Comparison of ENCODE assay signal across 20 cellular contexts in genomic region chr11:1041471-1041870, GRCh38. TPM values are rescaled to one million over a fixed set of nuclear protein-coding genes. Genes with fewer than 3 reads are reported as not detected.
DNase-seq lines count a peak whose midpoint lies in the region; ATAC-seq, FAIRE-seq and TF ChIP-seq lines count a peak whose summit lies in the region.
"Had no signal": no experiment of that assay in that cellular context is flagged by ENCODE, and none has a peak within 500 bp of the region (broad histone marks: within the 10 kb centered on the region; RNA-seq: fewer than 3 reads in every experiment).

No MANE protein-coding gene starts in this region.

- H3K36me3 ChIP-seq in heart left ventricle (no peaks in the 10 kb centered on the region), right atrium auricular region (no peaks in the 10 kb centered on the region), HepG2 (replicated peaks in 1 of 2; ENCODE audit: control insufficient read depth in 1 of 2, insufficient read depth in 2 of 2, low read length in 2 of 2) (no peaks in the 10 kb centered on the region), psoas muscle (ENCODE audit: insufficient read depth in 1 of 2, low read depth in 1 of 2) (no peaks in the 10 kb centered on the region), smooth muscle cell (ENCODE audit: low read depth) (no peaks in the 10 kb centered on the region)
- H3K36me3 ChIP-seq: SJCRH30 had no signal

- POLR2A ChIA-PET in HepG2 (lab: Yijun Ruan, JAX): no interaction called here

- H3K9ac ChIP-seq in HepG2 (ENCODE audit: insufficient read depth, low read depth, low read length) (no peak overlapping the region), smooth muscle cell (ENCODE audit: low read depth) (no peak overlapping the region)
- H3K9ac ChIP-seq: GM23248 had no signal

- intact Hi-C loops in heart left ventricle (cut with DNase I) (no loop called here), HepG2 (cut with micrococcal nuclease; ENCODE audit: unreplicated experiment) (no loop called here), psoas muscle (cut with DNase I) (no loop called here)

- no peak for FAIRE-seq in HepG2 (lab: Jason Lieb, UNC)
- FAIRE-seq: GM12891 had no signal

- TF ChIP-seq POLR2A in heart left ventricle (IDR thresholded peaks at IDR 0.05) (no peak), HepG2 (IDR thresholded peaks at IDR 0.05; ENCODE audit: insufficient read depth in 1 of 2, low read depth in 2 of 2, low read length in 2 of 2) (no peak)

- BruUV-seq in HepG2 (replicated peaks; lab: Mats Ljungman, UMichigan): no TSS peak

- H3F3A ChIP-seq in smooth muscle cell (ENCODE audit: low read depth): no peaks in the 10 kb centered on the region

- H3K4me2 ChIP-seq in HepG2 (ENCODE audit: low read depth, low read length) (no peak overlapping the region), smooth muscle cell (no peak overlapping the region)

- no peak overlapping the region for H2AFZ ChIP-seq in HepG2 (ENCODE audit: low read length)
- H2AFZ ChIP-seq in smooth muscle cell (ENCODE audit: low read depth): no peak overlapping the region
- H2AFZ ChIP-seq: GM23248 had no signal

- no peaks in the 10 kb centered on the region for H4K20me1 ChIP-seq in HepG2 (ENCODE audit: insufficient read depth, low read length)
- H4K20me1 ChIP-seq in smooth muscle cell (ENCODE audit: low read depth): no peaks in the 10 kb centered on the region

- TF ChIP-seq CTCF in heart left ventricle (IDR thresholded peaks at IDR 0.05) (no peak), right atrium auricular region (IDR thresholded peaks at IDR 0.05) (no peak), VCaP (conservative IDR thresholded peaks at IDR 0.05) (no peak), HepG2 (CRISPR knock-in tag; IDR thresholded peaks at IDR 0.05) (no peak), psoas muscle (IDR thresholded peaks at IDR 0.05) (no peak), smooth muscle cell (IDR thresholded peaks at IDR 0.05; ENCODE audit: borderline replicate concordance, insufficient read depth, poor library complexity, severe bottlenecking) (no peak)

- TF ChIP-seq EP300 in HepG2 (IDR thresholded peaks at IDR 0.05; ENCODE audit: low read depth in 2 of 2, low read length in 2 of 2) (no peak), HepG2 (CRISPR knock-in tag; IDR thresholded peaks at IDR 0.05; ENCODE audit: borderline replicate concordance) (no peak)

- H3K27me3 ChIP-seq in heart left ventricle: peaks cover 3 to 32% (median 14%) of the 10 kb centered on the region in 9 donors
- H3K27me3 ChIP-seq in right atrium auricular region: no peaks in the 10 kb centered on the region
- H3K27me3 ChIP-seq in HepG2 (ENCODE audit: control insufficient read depth in 1 of 2, insufficient read depth in 2 of 2, low read length in 2 of 2): peaks cover 16 to 84% of the 10 kb centered on the region in 2 experiments; a peak in 4 of 5 replicates
- peaks cover 0 to 2% (median 0%) of the 10 kb centered on the region in 3 donors for H3K27me3 ChIP-seq in psoas muscle (ENCODE audit: insufficient read depth in 3 of 3, low read length in 2 of 3)
- H3K27me3 ChIP-seq in smooth muscle cell (ENCODE audit: low read depth): peaks cover 3% of the 10 kb centered on the region

- in situ Hi-C loops in HepG2 (cut with HindIII; ENCODE audit: extremely low pct_ligation_motif_present, low pct_unique_long_range_greater_than_20kb): no loop called here

- ATAC-seq in heart left ventricle: no peak
- ATAC-seq in HepG2: peak; percentile 7; the same call in 2 of the 3 replicates
- no peak for ATAC-seq in psoas muscle
- no peak for ATAC-seq in GM21737 (IDR thresholded peaks at IDR 0.05; ENCODE audit: unreplicated experiment)
- no peak for ATAC-seq in HG03460 (IDR thresholded peaks at IDR 0.05; ENCODE audit: unreplicated experiment)

- WGBS in heart left ventricle, 4 donors: 62 to 81% (median 73%) methylated on average over 7 to 9 of the region's 9 CpGs
- WGBS in HepG2 (ENCODE audit: low lambda C conversion rate): no CpG with 5 or more reads among the region's 9 CpGs
- 74 to 85% (median 77%) methylated on average over 7 to 9 of the region's 9 CpGs for WGBS in psoas muscle, 3 donors
- WGBS in smooth muscle cell (ENCODE audit: low lambda C conversion rate): 97% methylated on average over 9 of the region's 9 CpGs

- TF ChIP-seq RAD21 in HepG2 (CRISPR knock-in tag; IDR thresholded peaks at IDR 0.05): no peak

- H3K4me3 ChIP-seq in heart left ventricle: no peak overlapping the region
- H3K4me3 ChIP-seq in right atrium auricular region: no peak overlapping the region
- no peak overlapping the region for H3K4me3 ChIP-seq in HepG2 (replicated peaks in 1 of 3; ENCODE audit: insufficient read depth in 1 of 3, low read depth in 2 of 3, low read length in 3 of 3)
- no peak overlapping the region for H3K4me3 ChIP-seq in psoas muscle
- H3K4me3 ChIP-seq in smooth muscle cell: no peak overlapping the region
- H3K4me3 ChIP-seq: GM23248, SJCRH30 had no signal

- H3K9me3 ChIP-seq in heart left ventricle: peaks cover 0 to 6% (median 0%) of the 10 kb centered on the region in 12 donors
- H3K9me3 ChIP-seq in right atrium auricular region: no peaks in the 10 kb centered on the region
- no peaks in the 10 kb centered on the region for H3K9me3 ChIP-seq in HepG2 (ENCODE audit: low read length)
- H3K9me3 ChIP-seq in psoas muscle: no peaks in the 10 kb centered on the region
- H3K9me3 ChIP-seq in smooth muscle cell (replicated peaks; ENCODE audit: low read depth): no peaks in the 10 kb centered on the region
- H3K9me3 ChIP-seq: SJCRH30 had no signal

- H3K4me1 ChIP-seq in heart left ventricle (peaks cover 0 to 4% (median 0%) of the 10 kb centered on the region in 12 donors), right atrium auricular region (peaks cover 0 to 7% of the 10 kb centered on the region in 2 donors), HepG2 (ENCODE audit: insufficient read depth, low read length) (peaks cover 9% of the 10 kb centered on the region), psoas muscle (no peaks in the 10 kb centered on the region), smooth muscle cell (ENCODE audit: low read depth) (no peaks in the 10 kb centered on the region)

- CTCF ChIA-PET in HepG2 (lab: Yijun Ruan, JAX; ENCODE audit: low intra/inter-chr PET ratio, low total read pairs): no interaction called here

- H3K79me2 ChIP-seq in HepG2 (ENCODE audit: insufficient read depth, low read length) (no peaks in the 10 kb centered on the region), smooth muscle cell (ENCODE audit: low read depth) (no peaks in the 10 kb centered on the region)

- DNase-seq in heart left ventricle: peak in 3 of 5 donors; percentile 5 to 49 (median 18)
- no peak for DNase-seq in right atrium auricular region (ENCODE audit: low spot score)
- DNase-seq in HepG2 (ENCODE audit: low spot score): no peak
- peak; percentile 5 to 42 for DNase-seq in psoas muscle
- DNase-seq in smooth muscle cell (lab: John Stamatoyannopoulos, UW; ENCODE audit: unreplicated experiment): no peak
- DNase-seq: DMS 273 treated with DMSO at 0.1 percent for 48 hours, GF-D8, GM23248, Karpas-422, NCI-H1105, NCI-H1694, NCI-H524, SJCRH30 had no signal

- H3K27ac ChIP-seq in heart left ventricle (no peak overlapping the region), right atrium auricular region (no peak overlapping the region), VCaP (peak overlapping the region; percentile 10; the same call in 1 of the 2 replicates), HepG2 (ENCODE audit: extremely low read length, insufficient read depth, low read length) (no peak overlapping the region), psoas muscle (no peak overlapping the region), smooth muscle cell (ENCODE audit: low read depth) (no peak overlapping the region)
- H3K27ac ChIP-seq: GM23248, SJCRH30 had no signal

RNA-seq across cellular contexts. Expression of gene MUC6, which starts 5.0 kb away (rescaled TPM):
- not detected for total RNA-seq in heart left ventricle
- polyA plus RNA-seq in heart left ventricle: under 1 TPM; 0.04 to 0.06 TPM
- not detected for total RNA-seq in right atrium auricular region
- total RNA-seq in HepG2 (2016; rRNA removed; fragmentation: Illumina TruSeq; extraction: Trizol): not detected in 2 replicates
- total RNA-seq in HepG2 (2016; cell fraction: cytosol; rRNA removed; fragmentation: Illumina TruSeq; extraction: Trizol; ENCODE audit: low read depth): not detected in 2 replicates
- total RNA-seq in HepG2 (2016; cell fraction: insoluble cytoplasmic fraction; rRNA removed; fragmentation: Illumina TruSeq; extraction: Trizol): not detected in 2 replicates
- not detected in 2 replicates for total RNA-seq in HepG2 (2016; cell fraction: membrane; rRNA removed; fragmentation: Illumina TruSeq; extraction: Trizol)
- total RNA-seq in HepG2 (2016; cell fraction: nucleus; rRNA removed; fragmentation: Illumina TruSeq; extraction: Trizol): not detected in 2 replicates
- polyA plus RNA-seq in HepG2 (2011; rRNA removed): not detected in 2 replicates
- polyA plus RNA-seq in HepG2 (2011; cell fraction: cytosol; rRNA removed): not detected in 2 replicates
- not detected in 2 replicates for polyA plus RNA-seq in HepG2 (2011; cell fraction: nucleus; rRNA removed)
- 0.03 and 0.08 TPM in 2 replicates for polyA plus RNA-seq in HepG2 (2012)
- polyA plus RNA-seq in HepG2 (2016; cell fraction: cytosol; fragmentation: Illumina TruSeq; extraction: Trizol; ENCODE audit: low read depth): not detected in 2 replicates
- not detected in 2 replicates for polyA plus RNA-seq in HepG2 (2016; cell fraction: insoluble cytoplasmic fraction; fragmentation: Illumina TruSeq; extraction: Trizol; ENCODE audit: low read depth)
- polyA plus RNA-seq in HepG2 (2016; cell fraction: membrane; fragmentation: Illumina TruSeq; extraction: Trizol; ENCODE audit: low read depth): not detected in 2 replicates
- not detected in 2 replicates for polyA plus RNA-seq in HepG2 (2016; cell fraction: nucleus; fragmentation: Illumina TruSeq; extraction: Trizol; ENCODE audit: insufficient read depth, low read depth)
- polyA minus RNA-seq in HepG2 (2011; rRNA and poly(A)+ RNA removed; ENCODE audit: low replicate concordance): not detected in 2 replicates
- polyA minus RNA-seq in HepG2 (2011; cell fraction: cytosol; rRNA and poly(A)+ RNA removed): not detected in 2 replicates
- polyA minus RNA-seq in HepG2 (2011; cell fraction: nucleus; rRNA and poly(A)+ RNA removed): not detected in 2 replicates
- not detected for total RNA-seq in psoas muscle
- under 1 TPM; under 0.01 to 0.04 (median 0.01) TPM for polyA plus RNA-seq in psoas muscle
- total RNA-seq in smooth muscle cell: not detected in 2 replicates
- polyA plus RNA-seq in smooth muscle cell: 0.39 TPM in 1 of 2 replicates, not detected in the other
- total RNA-seq: A172, Daoy, GM23248, SJCRH30 had no signal
- polyA plus RNA-seq: CD14-positive monocyte, GM23248 had no signal

RNA-seq across cellular contexts. Expression of gene MUC2, which starts 33.2 kb away (rescaled TPM):
- total RNA-seq in heart left ventricle (under 1 TPM in 1 of 9 donors, not detected in 8; 0.07 TPM), right atrium auricular region (not detected), HepG2 (2016; rRNA removed; fragmentation: Illumina TruSeq; extraction: Trizol) (not detected in 2 replicates), psoas muscle (under 1 TPM in 3 of 4 donors, not detected in 1; 0.02 to 0.44 (median 0.04) TPM), smooth muscle cell (not detected in 2 replicates)
- polyA plus RNA-seq in heart left ventricle (under 1 TPM in 1 of 2 donors, not detected in 1; 0.01 TPM), HepG2 (2011; rRNA removed) (under 0.01 TPM in 1 of 2 replicates, not detected in the other), psoas muscle (under 1 TPM in 2 of 3 donors, not detected in 1; under 0.01 to 0.01 TPM), smooth muscle cell (0.05 TPM in 1 of 2 replicates, not detected in the other)
- total RNA-seq in HepG2 (2016; cell fraction: cytosol; rRNA removed; fragmentation: Illumina TruSeq; extraction: Trizol; ENCODE audit: low read depth): not detected in 2 replicates
- not detected in 2 replicates for total RNA-seq in HepG2 (2016; cell fraction: insoluble cytoplasmic fraction; rRNA removed; fragmentation: Illumina TruSeq; extraction: Trizol)
- total RNA-seq in HepG2 (2016; cell fraction: membrane; rRNA removed; fragmentation: Illumina TruSeq; extraction: Trizol): not detected in 2 replicates
- total RNA-seq in HepG2 (2016; cell fraction: nucleus; rRNA removed; fragmentation: Illumina TruSeq; extraction: Trizol): not detected in 2 replicates
- polyA plus RNA-seq in HepG2 (2011; cell fraction: cytosol; rRNA removed): not detected in 2 replicates
- under 0.01 and 0.02 TPM in 2 replicates for polyA plus RNA-seq in HepG2 (2011; cell fraction: nucleus; rRNA removed)
- polyA plus RNA-seq in HepG2 (2012): not detected in 2 replicates
- not detected in 2 replicates for polyA plus RNA-seq in HepG2 (2016; cell fraction: cytosol; fragmentation: Illumina TruSeq; extraction: Trizol; ENCODE audit: low read depth)
- not detected in 2 replicates for polyA plus RNA-seq in HepG2 (2016; cell fraction: insoluble cytoplasmic fraction; fragmentation: Illumina TruSeq; extraction: Trizol; ENCODE audit: low read depth)
- polyA plus RNA-seq in HepG2 (2016; cell fraction: membrane; fragmentation: Illumina TruSeq; extraction: Trizol; ENCODE audit: low read depth): not detected in 2 replicates
- polyA plus RNA-seq in HepG2 (2016; cell fraction: nucleus; fragmentation: Illumina TruSeq; extraction: Trizol; ENCODE audit: insufficient read depth, low read depth): not detected in 2 replicates
- polyA minus RNA-seq in HepG2 (2011; rRNA and poly(A)+ RNA removed; ENCODE audit: low replicate concordance): 0.22 TPM in 1 of 2 replicates, not detected in the other
- polyA minus RNA-seq in HepG2 (2011; cell fraction: cytosol; rRNA and poly(A)+ RNA removed): not detected in 2 replicates
- polyA minus RNA-seq in HepG2 (2011; cell fraction: nucleus; rRNA and poly(A)+ RNA removed): not detected in 2 replicates
- total RNA-seq: A172, Daoy, GM23248 had no signal
- polyA plus RNA-seq: CD14-positive monocyte, GM23248 had no signal

Comparison
In these comparisons a context has a peak if more than half of its experiments do, and no peak if none do; other contexts are left out.
1. DNase-seq: peak in heart left ventricle (3 of 5) and psoas muscle (2 of 2); none in right atrium auricular region (single experiment), HepG2 (single experiment) and smooth muscle cell (single experiment).